17 cellular contexts compared by ENCODE assay signal in genomic region chr18:34702814-34703213, GRCh38. TPM values are rescaled to one million over a fixed set of nuclear protein-coding genes. Genes with fewer than 3 reads are reported as not detected.
A peak's percentile ranks its signal among the peaks of the same experiment; 100 is the strongest.
DNase-seq lines count a peak whose midpoint lies in the region; ATAC-seq and TF ChIP-seq lines count a peak whose summit lies in the region.
"Had no signal": no experiment of that assay in that cellular context is flagged by ENCODE, and none has a peak within 500 bp of the region (broad histone marks: within the 10 kb centered on the region; RNA-seq: fewer than 3 reads in every experiment).

No MANE protein-coding gene starts in this region.

- no peak overlapping the region for H2AFZ ChIP-seq in PC-3 (ENCODE audit: low read length)

- H4K20me1 ChIP-seq in PC-3 (ENCODE audit: low read length) = no peaks in the 10 kb centered on the region
- H4K20me1 ChIP-seq: BLaER1 treated with 17β-estradiol and CSF1 and Interleukin-3, amounts not matched to agents 10 nM and 100 nM had no signal

- H3K4me3 ChIP-seq in PC-3 (ENCODE audit: low read length) (no peak overlapping the region), mucosa of descending colon (no peak overlapping the region), gastrocnemius medialis (no peak overlapping the region)
- H3K4me3 ChIP-seq: A549; BLaER1 treated with 17β-estradiol and CSF1 and Interleukin-3, amounts not matched to agents 10 nM and 100 nM had no signal

- H3K36me3 ChIP-seq in PC-3 (ENCODE audit: low read depth, low read length) (no peaks in the 10 kb centered on the region), mucosa of descending colon (ENCODE audit: low read depth) (no peaks in the 10 kb centered on the region), gastrocnemius medialis (no peaks in the 10 kb centered on the region)
- H3K36me3 ChIP-seq: BLaER1 treated with 17β-estradiol and CSF1 and Interleukin-3, amounts not matched to agents 10 nM and 100 nM had no signal

- POLR2A ChIA-PET in PC-3 (lab: Charles Lee; ENCODE audit: unreplicated experiment) = no interaction called here

- H3F3A ChIP-seq in PC-3 (ENCODE audit: low read length, unreplicated experiment) = no peaks in the 10 kb centered on the region

- H3K27ac ChIP-seq in PC-3 (ENCODE audit: low read length) (no peak overlapping the region), gastrocnemius medialis (peak overlapping the region in 3 of 4 donors; percentile 22 to 63 (median 56))
- H3K27ac ChIP-seq: 22Rv1; A549; BLaER1 treated with 17β-estradiol and CSF1 and Interleukin-3, amounts not matched to agents 10 nM and 100 nM; C4-2B had no signal

- CTCF ChIA-PET in PC-3 (lab: Charles Lee) = no interaction called here

- H3K9me3 ChIP-seq in PC-3 (ENCODE audit: low read length) (no peaks in the 10 kb centered on the region), mucosa of descending colon (no peaks in the 10 kb centered on the region), gastrocnemius medialis (no peaks in the 10 kb centered on the region)
- H3K9me3 ChIP-seq: A549; BLaER1 treated with 17β-estradiol and CSF1 and Interleukin-3, amounts not matched to agents 10 nM and 100 nM; Caco-2 had no signal

- H3K79me2 ChIP-seq in PC-3 (ENCODE audit: low read length) = no peaks in the 10 kb centered on the region

- no peak overlapping the region for H3K9ac ChIP-seq in PC-3 (ENCODE audit: low read length)
- H3K9ac ChIP-seq: BLaER1 treated with 17β-estradiol and CSF1 and Interleukin-3, amounts not matched to agents 10 nM and 100 nM had no signal

- H3K4me1 ChIP-seq in PC-3 (ENCODE audit: insufficient read depth, low read length) (peaks cover 10% of the 10 kb centered on the region), mucosa of descending colon (ENCODE audit: low read depth) (no peaks in the 10 kb centered on the region), gastrocnemius medialis (peaks cover 25 to 35% of the 10 kb centered on the region in 2 donors)
- H3K4me1 ChIP-seq: Caco-2 had no signal

- H3K4me2 ChIP-seq in PC-3 (ENCODE audit: low read length) = no peak overlapping the region
- H3K4me2 ChIP-seq: A549; BLaER1 treated with 17β-estradiol and CSF1 and Interleukin-3, amounts not matched to agents 10 nM and 100 nM had no signal

- no peak for TF ChIP-seq CTCF in PC-3 (conservative IDR thresholded peaks at IDR 0.05; ENCODE audit: low read depth, low read length)
- TF ChIP-seq CTCF in mucosa of descending colon (IDR thresholded peaks at IDR 0.05) = no peak
- TF ChIP-seq CTCF in gastrocnemius medialis (IDR thresholded peaks at IDR 0.05 in 4 of 5, conservative IDR thresholded peaks at IDR 0.05 in 1 of 5) = no peak

- no peak for TF ChIP-seq POLR2A in gastrocnemius medialis (IDR thresholded peaks at IDR 0.05)

- BruUV-seq in PC-3 (replicated peaks; lab: Mats Ljungman, UMichigan) = no TSS peak

- no peaks in the 10 kb centered on the region for H3K27me3 ChIP-seq in PC-3 (ENCODE audit: low read length)
- no peaks in the 10 kb centered on the region for H3K27me3 ChIP-seq in gastrocnemius medialis
- H3K27me3 ChIP-seq: BLaER1 treated with 17β-estradiol and CSF1 and Interleukin-3, amounts not matched to agents 10 nM and 100 nM had no signal

- ATAC-seq in PC-3 = peak; percentile 38; the same call in 1 of the 2 replicates
- ATAC-seq in mucosa of descending colon = peak; percentile 65
- ATAC-seq in gastrocnemius medialis = no peak
- ATAC-seq: A549; CD8-positive, alpha-beta T cell had no signal

- intact Hi-C loops in PC-3 (cut with micrococcal nuclease) = no loop called here
- intact Hi-C loops in mucosa of descending colon (cut with DNase I, micrococcal nuclease) = no loop called here
- intact Hi-C loops in gastrocnemius medialis (cut with DNase I; ENCODE audit: low total_unique reads) = no loop called here

- H3K9me2 ChIP-seq in PC-3 (replicated peaks; ENCODE audit: low read length) = no peaks in the 10 kb centered on the region

- in situ Hi-C loops in gastrocnemius medialis (cut with MboI; ENCODE audit: low sequenced_read_pairs in 4 of 4) = no loop called here

- DNase-seq in PC-3 (no peak), mucosa of descending colon (no peak), gastrocnemius medialis (no peak), OCI-M1 (lab: John Stamatoyannopoulos, UW) (no peak)
- DNase-seq in stimulated activated CD4-positive, alpha-beta T cell treated with anti-CD3 and anti-CD28 coated beads, Interleukin-4, amount 100 ng/mL, for 24 hours = no peak
- DNase-seq: AML-193; Caco-2; Calu3; CD4-positive, alpha-beta T cell; CD8-positive, alpha-beta T cell; DMS79 treated with DMSO at 0.1 percent for 48 hours; GF-D8 had no signal

RNA-seq across cellular contexts. Expression of gene DTNA, which starts 7.3 kb away (rescaled TPM):
- total RNA-seq in PC-3 (2014; rRNA removed) (7.8 and 11.6 TPM in 2 replicates), mucosa of descending colon (10 to 100 TPM in 1 of 3 donors, 1 to 10 TPM in 2; 2.8 to 23.5 (median 7.4) TPM), gastrocnemius medialis (10 to 100 TPM; 38.6 to 63.9 (median 56.1) TPM)
- total RNA-seq: B cell; CD4-positive, alpha-beta T cell; CD8-positive, alpha-beta T cell had no signal

Comparison
In these comparisons a context has a peak if more than half of its experiments do, and no peak if none do; other contexts are left out.
1. ATAC-seq: peak in PC-3 (single experiment) and mucosa of descending colon (single experiment); none in gastrocnemius medialis (0 of 2).